ENCODE assay signal across 29 cellular contexts in the genomic region with DNA sequence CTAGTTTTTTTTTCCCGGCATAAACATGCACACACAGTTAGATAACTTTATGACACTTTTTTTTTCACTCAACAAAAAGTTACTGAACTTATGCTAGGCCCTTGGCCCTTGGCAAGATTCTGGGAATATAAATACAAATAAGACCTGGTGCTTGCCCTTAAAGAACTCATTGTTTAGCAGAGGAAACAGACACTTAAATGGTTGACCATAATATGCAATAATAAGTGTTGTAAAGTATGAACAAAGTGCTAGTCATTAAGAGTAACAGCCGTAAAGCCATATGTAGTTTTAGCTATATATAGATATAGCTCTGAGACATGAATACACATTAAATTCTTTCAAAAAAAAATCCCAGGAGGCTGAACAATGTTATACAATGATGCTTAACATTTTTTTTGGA.
"Had no signal": no experiment of that assay in that cellular context is flagged by ENCODE, and none has a peak within 500 bp of the region (broad histone marks: within the 10 kb centered on the region; RNA-seq: fewer than 3 reads in every experiment).

No MANE protein-coding gene starts in this region.

- DNase-seq: colonic mucosa; effector CD8-positive, alpha-beta T cell; endodermal cell; foreskin keratinocyte; glutamatergic neuron; heart right ventricle; hippocampal formation; left cardiac atrium; left ventricle myocardium inferior; lower lobe of right lung; naive thymus-derived CD4-positive, alpha-beta T cell; right lobe of liver; small intestine; stimulated activated CD4-positive, alpha-beta T cell treated with anti-CD3 and anti-CD28 coated beads, Interleukin-15, amount 100 ng/mL, for 24 hours; stimulated activated CD4-positive, alpha-beta T cell treated with anti-CD3 and anti-CD28 coated beads, Interleukin-2, amount 100 ng/mL, for 48 hours; stimulated activated naive B cell treated with anti-CD40 and anti-IgM and Interleukin-4, amounts not matched to agents 10 μg/mL and 1 μg/mL and 100 μg/mL, for 72 hours; stimulated activated naive CD8-positive, alpha-beta T cell treated with anti-CD3 and anti-CD28 coated beads, Interleukin-15, amount 100 ng/mL, for 72 hours; transverse colon; upper lobe of right lung; uterus had no signal

- H3K27ac Mint-ChIP-seq: dendritic cell treated with granulocyte-macrophage colony-stimulating factor and Interleukin-4, amounts not matched to agents 40 ng/mL and 50 ng/mL, for 4 days; endodermal cell; memory B cell; mesothelial cell of epicardium; naive thymus-derived CD4-positive, alpha-beta T cell; nephron; neural progenitor cell; progenitor cell of endocrine pancreas; stimulated activated naive B cell treated with anti-CD40 and anti-IgM and Interleukin-4, amounts not matched to agents 10 μg/mL and 1 μg/mL and 100 μg/mL, for 72 hours; stimulated activated naive CD8-positive, alpha-beta T cell treated with anti-CD3 and anti-CD28 coated beads, Interleukin-15, amount 100 ng/mL, for 72 hours had no signal

- H3K4me3 ChIP-seq: colonic mucosa, esophagus muscularis mucosa, heart right ventricle, left ventricle myocardium inferior, lower lobe of right lung, neural progenitor cell, right lobe of liver, suprapubic skin, transverse colon, upper lobe of right lung, uterus had no signal

- H3K4me2 ChIP-seq: neural progenitor cell had no signal

- H3K4me3 Mint-ChIP-seq: dendritic cell treated with granulocyte-macrophage colony-stimulating factor and Interleukin-4, amounts not matched to agents 40 ng/mL and 50 ng/mL, for 4 days; endodermal cell; memory B cell; mesothelial cell of epicardium; naive thymus-derived CD4-positive, alpha-beta T cell; nephron; neural progenitor cell; stimulated activated naive B cell treated with anti-CD40 and anti-IgM and Interleukin-4, amounts not matched to agents 10 μg/mL and 1 μg/mL and 100 μg/mL, for 72 hours; stimulated activated naive CD8-positive, alpha-beta T cell treated with anti-CD3 and anti-CD28 coated beads, Interleukin-15, amount 100 ng/mL, for 72 hours had no signal

- H3K9ac ChIP-seq: neural progenitor cell, parathyroid adenoma had no signal

- H3K36me3 ChIP-seq: colonic mucosa, esophagus muscularis mucosa, heart right ventricle, left ventricle myocardium inferior, lower lobe of right lung, neural progenitor cell, right lobe of liver, suprapubic skin, transverse colon, upper lobe of right lung, uterus had no signal

- H3K79me2 ChIP-seq: parathyroid adenoma had no signal

- H2AFZ ChIP-seq: neural progenitor cell, parathyroid adenoma had no signal

- H3K4me1 Mint-ChIP-seq: endodermal cell; memory B cell; mesothelial cell of epicardium; naive thymus-derived CD4-positive, alpha-beta T cell; nephron; neural progenitor cell; stimulated activated naive B cell treated with anti-CD40 and anti-IgM and Interleukin-4, amounts not matched to agents 10 μg/mL and 1 μg/mL and 100 μg/mL, for 72 hours; stimulated activated naive CD8-positive, alpha-beta T cell treated with anti-CD3 and anti-CD28 coated beads, Interleukin-15, amount 100 ng/mL, for 72 hours had no signal

- H3K4me1 ChIP-seq: colonic mucosa, esophagus muscularis mucosa, heart right ventricle, left ventricle myocardium inferior, lower lobe of right lung, neural progenitor cell, parathyroid adenoma, right lobe of liver, suprapubic skin, upper lobe of right lung, uterus had no signal

- ATAC-seq: foreskin keratinocyte; heart right ventricle; left cardiac atrium; lower lobe of right lung; naive thymus-derived CD4-positive, alpha-beta T cell; right lobe of liver; stimulated activated naive B cell treated with anti-CD40 and anti-IgM and Interleukin-4, amounts not matched to agents 10 μg/mL and 1 μg/mL and 100 μg/mL, for 72 hours; stimulated activated naive CD8-positive, alpha-beta T cell treated with anti-CD3 and anti-CD28 coated beads, Interleukin-15, amount 100 ng/mL, for 72 hours; upper lobe of right lung had no signal

- H3K27ac ChIP-seq: colonic mucosa, esophagus muscularis mucosa, foreskin keratinocyte, heart right ventricle, left ventricle myocardium inferior, lower lobe of right lung, neural progenitor cell, parathyroid adenoma, right lobe of liver, suprapubic skin, transverse colon, upper lobe of right lung, uterus had no signal

- H3K27me3 Mint-ChIP-seq: dendritic cell treated with granulocyte-macrophage colony-stimulating factor and Interleukin-4, amounts not matched to agents 40 ng/mL and 50 ng/mL, for 4 days; progenitor cell of endocrine pancreas; stimulated activated naive CD8-positive, alpha-beta T cell treated with anti-CD3 and anti-CD28 coated beads, Interleukin-15, amount 100 ng/mL, for 72 hours had no signal

- H3K27me3 ChIP-seq: colonic mucosa, esophagus muscularis mucosa, foreskin keratinocyte, heart right ventricle, neural progenitor cell, right lobe of liver, suprapubic skin, transverse colon, upper lobe of right lung, uterus had no signal

- H3K36me3 Mint-ChIP-seq: memory B cell; mesothelial cell of epicardium; naive thymus-derived CD4-positive, alpha-beta T cell; neural progenitor cell; stimulated activated naive B cell treated with anti-CD40 and anti-IgM and Interleukin-4, amounts not matched to agents 10 μg/mL and 1 μg/mL and 100 μg/mL, for 72 hours had no signal

- H3K9me3 Mint-ChIP-seq: neural progenitor cell; stimulated activated naive CD8-positive, alpha-beta T cell treated with anti-CD3 and anti-CD28 coated beads, Interleukin-15, amount 100 ng/mL, for 72 hours had no signal

- H3K9me3 ChIP-seq: colonic mucosa, esophagus muscularis mucosa, left ventricle myocardium inferior, lower lobe of right lung, right lobe of liver, suprapubic skin, transverse colon, upper lobe of right lung, uterus had no signal
